29 cellular contexts compared by ENCODE assay signal in the genomic region with DNA sequence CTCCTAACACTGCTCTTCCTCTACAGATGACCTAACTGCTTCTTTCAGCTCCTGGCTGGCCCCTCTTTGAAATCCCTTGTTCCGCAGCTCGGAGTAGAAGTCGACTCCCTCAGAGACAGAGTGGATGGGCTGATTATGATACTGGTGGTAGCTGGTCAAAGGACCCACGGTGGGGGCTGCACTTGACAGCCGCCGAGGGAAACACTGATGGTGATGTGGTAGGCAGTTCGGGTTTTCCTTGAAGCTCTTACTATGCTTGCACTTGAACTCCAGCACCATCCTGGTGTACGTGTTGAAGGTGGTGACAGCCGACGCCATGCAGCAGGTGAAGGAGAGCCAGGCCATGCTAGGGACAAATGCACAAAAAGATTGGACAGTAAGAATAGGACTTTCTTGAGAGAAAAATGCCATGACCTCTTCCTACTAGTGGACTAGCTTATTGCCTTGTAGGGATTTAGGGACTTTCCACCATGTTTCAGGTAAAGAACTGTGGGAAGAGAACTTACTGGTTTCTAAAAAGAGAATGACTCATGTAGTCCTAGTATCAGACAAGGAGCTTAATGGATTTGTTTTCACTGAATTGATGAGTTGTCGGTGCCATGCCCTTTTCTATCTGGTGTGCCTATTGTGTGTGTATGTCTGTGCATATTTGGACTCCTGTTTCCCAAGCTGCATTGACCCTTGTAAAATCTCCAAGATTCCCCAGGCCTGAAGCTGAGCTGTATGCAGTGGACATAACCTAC. TPM values are rescaled to one million over a fixed set of nuclear protein-coding genes. Genes with fewer than 3 reads are reported as not detected.
"Had no signal": no experiment of that assay in that cellular context is flagged by ENCODE, and none has a peak within 500 bp of the region (broad histone marks: within the 10 kb centered on the region; RNA-seq: fewer than 3 reads in every experiment).

No MANE protein-coding gene starts in this region.

- DNase-seq: activated CD4-positive, alpha-beta T cell treated with anti-CD3 and anti-CD28 coated beads for 1 hour; activated CD4-positive, alpha-beta T cell treated with anti-CD3 and anti-CD28 coated beads, Interleukin-2, amount 50 U/mL, for 4 hours; activated CD8-positive, alpha-beta memory T cell treated with anti-CD3 and anti-CD28 coated beads for 24 hours; activated CD8-positive, alpha-beta memory T cell treated with anti-CD3 and anti-CD28 coated beads, Interleukin-2, amount 50 U/mL, for 4 hours; activated effector memory CD4-positive, alpha-beta T cell treated with Interleukin-2 at 50 U/mL for 16 hours; activated naive CD4-positive, alpha-beta T cell treated with anti-CD3 and anti-CD28 coated beads, Interleukin-2, amount 10 ng/mL, durations not matched to agents 7 days and 5 days; activated naive CD8-positive, alpha-beta T cell treated with anti-CD3 and anti-CD28 coated beads, Interleukin-2, amount 50 U/mL, for 24 hours; activated T-cell treated with anti-CD3 and anti-CD28 coated beads, Interleukin-2, amount 50 U/mL, for 48 hours; aorta; caudate nucleus; effector CD4-positive, alpha-beta T cell; foreskin melanocyte; hippocampal formation; left cardiac atrium; ovary; stimulated activated CD4-positive, alpha-beta T cell treated with anti-CD3 and anti-CD28 coated beads, Interleukin-4, amount 100 ng/mL, for 24 hours; stimulated activated naive CD8-positive, alpha-beta T cell treated with anti-CD3 and anti-CD28 coated beads, Interleukin-15, amount 100 ng/mL, for 72 hours; T-cell; transverse colon; uterus; WERI-Rb-1 had no signal

- H3K27ac ChIP-seq: ovary, prostate gland, right atrium auricular region, transverse colon, uterus, WERI-Rb-1 had no signal

- H3K36me3 ChIP-seq: ovary, prostate gland, transverse colon, uterus had no signal

- H3K9me3 Mint-ChIP-seq: activated naive CD4-positive, alpha-beta T cell treated with anti-CD3 and anti-CD28 coated beads, Interleukin-2, amount 10 ng/mL, durations not matched to agents 7 days and 5 days; activated naive CD8-positive, alpha-beta T cell treated with anti-CD3 and anti-CD28 coated beads, Interleukin-2, amount 50 U/mL, for 24 hours; dendritic cell treated with granulocyte-macrophage colony-stimulating factor and Interleukin-4, amounts not matched to agents 40 ng/mL and 50 ng/mL, for 4 days; memory B cell; natural killer cell treated with Interleukin-12 subunit alpha and Interleukin-12 subunit beta and Interleukin-15 and Interleukin-18, amount 100 ng/mL, for 72 hours; stimulated activated naive CD8-positive, alpha-beta T cell treated with anti-CD3 and anti-CD28 coated beads, Interleukin-15, amount 100 ng/mL, for 72 hours; T-cell had no signal

- FAIRE-seq: TTC549 had no signal

- H3K4me1 Mint-ChIP-seq: activated naive CD4-positive, alpha-beta T cell treated with anti-CD3 and anti-CD28 coated beads, Interleukin-2, amount 10 ng/mL, durations not matched to agents 7 days and 5 days; T-cell had no signal

- H3K27me3 ChIP-seq: ovary, right atrium auricular region, uterus had no signal

- H3K9me3 ChIP-seq: ovary, prostate gland, right atrium auricular region, transverse colon, uterus had no signal

- H3K4me3 Mint-ChIP-seq: activated naive CD4-positive, alpha-beta T cell treated with anti-CD3 and anti-CD28 coated beads, Interleukin-2, amount 10 ng/mL, durations not matched to agents 7 days and 5 days; activated naive CD8-positive, alpha-beta T cell treated with anti-CD3 and anti-CD28 coated beads, Interleukin-2, amount 50 U/mL, for 24 hours; brain; dendritic cell treated with granulocyte-macrophage colony-stimulating factor and Interleukin-4, amounts not matched to agents 40 ng/mL and 50 ng/mL, for 4 days; memory B cell; natural killer cell treated with Interleukin-12 subunit alpha and Interleukin-12 subunit beta and Interleukin-15 and Interleukin-18, amount 100 ng/mL, for 72 hours; stimulated activated naive CD8-positive, alpha-beta T cell treated with anti-CD3 and anti-CD28 coated beads, Interleukin-15, amount 100 ng/mL, for 72 hours; T-cell had no signal

- H3K36me3 Mint-ChIP-seq: natural killer cell treated with Interleukin-12 subunit alpha and Interleukin-12 subunit beta and Interleukin-15 and Interleukin-18, amount 100 ng/mL, for 72 hours had no signal

- H3K4me1 ChIP-seq: prostate gland, right atrium auricular region, transverse colon, uterus had no signal

- H3K27me3 Mint-ChIP-seq: activated naive CD4-positive, alpha-beta T cell treated with anti-CD3 and anti-CD28 coated beads, Interleukin-2, amount 10 ng/mL, durations not matched to agents 7 days and 5 days; activated naive CD8-positive, alpha-beta T cell treated with anti-CD3 and anti-CD28 coated beads, Interleukin-2, amount 50 U/mL, for 24 hours; brain; dendritic cell treated with granulocyte-macrophage colony-stimulating factor and Interleukin-4, amounts not matched to agents 40 ng/mL and 50 ng/mL, for 4 days; memory B cell; stimulated activated naive CD8-positive, alpha-beta T cell treated with anti-CD3 and anti-CD28 coated beads, Interleukin-15, amount 100 ng/mL, for 72 hours; T-cell had no signal

- H3K4me3 ChIP-seq: ovary, prostate gland, right atrium auricular region, transverse colon, uterus had no signal

- ATAC-seq: activated naive CD8-positive, alpha-beta T cell treated with anti-CD3 and anti-CD28 coated beads, Interleukin-2, amount 50 U/mL, for 24 hours; stimulated activated naive CD8-positive, alpha-beta T cell treated with anti-CD3 and anti-CD28 coated beads, Interleukin-15, amount 100 ng/mL, for 72 hours; T-cell had no signal

- H3K27ac Mint-ChIP-seq: activated naive CD4-positive, alpha-beta T cell treated with anti-CD3 and anti-CD28 coated beads, Interleukin-2, amount 10 ng/mL, durations not matched to agents 7 days and 5 days; activated naive CD8-positive, alpha-beta T cell treated with anti-CD3 and anti-CD28 coated beads, Interleukin-2, amount 50 U/mL, for 24 hours; brain; dendritic cell treated with granulocyte-macrophage colony-stimulating factor and Interleukin-4, amounts not matched to agents 40 ng/mL and 50 ng/mL, for 4 days; memory B cell; natural killer cell treated with Interleukin-12 subunit alpha and Interleukin-12 subunit beta and Interleukin-15 and Interleukin-18, amount 100 ng/mL, for 72 hours; T-cell had no signal

RNA-seq across cellular contexts. Expression of a gene that starts 18.4 kb away (rescaled TPM):
- total RNA-seq: aorta; left cardiac atrium; liver; natural killer cell treated with Interleukin-12 subunit alpha and Interleukin-12 subunit beta and Interleukin-15 and Interleukin-18, amount 100 ng/mL, for 72 hours; ovary; right atrium auricular region; T-cell; transverse colon; uterus had no signal
- polyA plus RNA-seq: aorta, liver had no signal
